In genomic region chr6:23036401-23036983, GRCh38 we compare ENCODE assay signal across 21 cellular contexts.
DNase-seq lines count a peak whose midpoint lies in the region; ATAC-seq, FAIRE-seq and TF ChIP-seq lines count a peak whose summit lies in the region.
"Had no signal": no experiment of that assay in that cellular context is flagged by ENCODE, and none has a peak within 500 bp of the region (broad histone marks: within the 10 kb centered on the region; RNA-seq: fewer than 3 reads in every experiment).

No MANE protein-coding gene starts in this region.

- ATAC-seq in GM21825 (IDR thresholded peaks at IDR 0.05; ENCODE audit: unreplicated experiment) = no peak
- no peak for ATAC-seq in GM23338

- H3K36me3 Mint-ChIP-seq in astrocyte (ENCODE audit: low read depth, unreplicated experiment) (no peaks in the 10 kb centered on the region), GM23338 (ENCODE audit: low read depth) (no peaks in the 10 kb centered on the region)

- H3K9me3 Mint-ChIP-seq in astrocyte (ENCODE audit: unreplicated experiment) (no peaks in the 10 kb centered on the region), GM23338 (no peaks in the 10 kb centered on the region)

- FAIRE-seq in astrocyte (lab: Jason Lieb, UNC) = no peak
- FAIRE-seq: H1 had no signal

- TF ChIP-seq CTCF in astrocyte (IDR thresholded peaks at IDR 0.05; ENCODE audit: insufficient read depth, low read depth, low read length) (no peak), GM23338 (conservative IDR thresholded peaks at IDR 0.05; ENCODE audit: low read depth in 2 of 2) (no peak)

- H3K79me2 ChIP-seq in astrocyte (ENCODE audit: insufficient read depth, low read length) = no peaks in the 10 kb centered on the region
- no peaks in the 10 kb centered on the region for H3K79me2 ChIP-seq in GM23338 (replicated peaks; ENCODE audit: insufficient read depth)

- peak; percentile 65 for DNase-seq in DMS79 (lab: John Stamatoyannopoulos, UW)
- DNase-seq in astrocyte (ENCODE audit: low read depth) = peak; percentile 12
- peak; percentile 41 for DNase-seq in iris pigment epithelial cell (ENCODE audit: low read depth)
- DNase-seq in renal cortical epithelial cell (ENCODE audit: low read depth) = peak; percentile 9
- no peak for DNase-seq in GM23338 (ENCODE audit: low spot score)
- DNase-seq in hypothalamus (lab: John Stamatoyannopoulos, UW) = no peak
- DNase-seq in NCI-H226 = no peak
- DNase-seq: 8988T, COR-L47, DMS 273 treated with DMSO at 0.1 percent for 48 hours, GF-D8, KBM-7, NCI-H1930, NCI-H510A, NCI-H748 treated with DMSO at 0.1 percent for 48 hours, OCI-M1, SHP77 had no signal

- H3K4me2 ChIP-seq in astrocyte (ENCODE audit: low read length) (no peak overlapping the region), GM23338 (no peak overlapping the region)

- H3K9me3 ChIP-seq in astrocyte (ENCODE audit: insufficient read depth, low read depth, low read length) = no peaks in the 10 kb centered on the region

- H3F3A ChIP-seq in GM23338 (replicated peaks; ENCODE audit: low read depth) = no peaks in the 10 kb centered on the region

- no peak overlapping the region for H3K27ac ChIP-seq in astrocyte (ENCODE audit: low read depth, low read length)
- no peak overlapping the region for H3K27ac ChIP-seq in GM23338 (ENCODE audit: low read depth)
- H3K27ac ChIP-seq: SK-N-MC had no signal

- no peak overlapping the region for H3K9ac ChIP-seq in astrocyte (ENCODE audit: low read length)

- H3K27me3 Mint-ChIP-seq in astrocyte (ENCODE audit: low read depth, unreplicated experiment) (no peaks in the 10 kb centered on the region), GM23338 (ENCODE audit: insufficient read depth, low read depth, poor library complexity) (no peaks in the 10 kb centered on the region)
- H3K27me3 Mint-ChIP-seq: B cell had no signal

- H3K27me3 ChIP-seq in astrocyte (ENCODE audit: insufficient read depth, low read length) (no peaks in the 10 kb centered on the region), GM23338 (ENCODE audit: insufficient read depth) (no peaks in the 10 kb centered on the region)

- H3K4me3 ChIP-seq in astrocyte (ENCODE audit: insufficient read depth, low read depth, low read length) = no peak overlapping the region
- no peak overlapping the region for H3K4me3 ChIP-seq in GM23338
- H3K4me3 ChIP-seq: SK-N-MC had no signal

- H3K4me1 Mint-ChIP-seq in astrocyte (ENCODE audit: low read depth, unreplicated experiment) (no peaks in the 10 kb centered on the region), GM23338 (no peaks in the 10 kb centered on the region)
- H3K4me1 Mint-ChIP-seq: B cell had no signal

- H3K4me1 ChIP-seq in astrocyte (ENCODE audit: insufficient read depth, low read length) (no peaks in the 10 kb centered on the region), GM23338 (ENCODE audit: insufficient read depth) (no peaks in the 10 kb centered on the region)

- H4K20me1 ChIP-seq in astrocyte (ENCODE audit: insufficient read depth, low read length) (no peaks in the 10 kb centered on the region), GM23338 (replicated peaks; ENCODE audit: insufficient read depth) (no peaks in the 10 kb centered on the region)

- H3K27ac Mint-ChIP-seq in astrocyte (ENCODE audit: unreplicated experiment) (no peak overlapping the region), GM23338 (no peak overlapping the region)
- H3K27ac Mint-ChIP-seq: B cell had no signal

- no peak overlapping the region for H2AFZ ChIP-seq in astrocyte (ENCODE audit: low read depth, low read length)
- H2AFZ ChIP-seq in GM23338 = no peak overlapping the region

- H3K4me3 Mint-ChIP-seq in astrocyte (ENCODE audit: unreplicated experiment) (no peak overlapping the region), GM23338 (no peak overlapping the region)
- H3K4me3 Mint-ChIP-seq: B cell had no signal

- 0 out of 2 replicates have a peak, but pooled peaks cover 7% of the 10 kb centered on the region for H3K9me2 ChIP-seq in GM23338 (ENCODE audit: insufficient read depth)

- no peaks in the 10 kb centered on the region for H3K36me3 ChIP-seq in astrocyte (ENCODE audit: insufficient read depth, low read length)
- no peaks in the 10 kb centered on the region for H3K36me3 ChIP-seq in GM23338 (ENCODE audit: insufficient read depth)

TF ChIP-seq in GM23338, 12 proteins besides CTCF, POLR2A, EP300 and RAD21 (continues in another document):
- TF ChIP-seq CREB1 (CRISPR knock-in tag; IDR thresholded peaks at IDR 0.05; ENCODE audit: low read depth) = no peak
- TF ChIP-seq JUNB (IDR thresholded peaks at IDR 0.05; ENCODE audit: unreplicated experiment) = no peak
- TF ChIP-seq ZNF462 (CRISPR knock-in tag; IDR thresholded peaks at IDR 0.05) = no peak
- no peak for TF ChIP-seq ETS1 (IDR thresholded peaks at IDR 0.05)
- no peak for TF ChIP-seq NANOG (IDR thresholded peaks at IDR 0.05; ENCODE audit: borderline replicate concordance)

Comparison
In these comparisons a context has a peak if more than half of its experiments do, and no peak if none do; other contexts are left out.
1. DNase-seq: peak in DMS79 (single experiment), astrocyte (single experiment), iris pigment epithelial cell (single experiment) and renal cortical epithelial cell (single experiment); none in GM23338 (single experiment), hypothalamus (0 of 51) and NCI-H226 (single experiment).